Comparison of ENCODE assay signal across 23 cellular contexts in the genomic region with DNA sequence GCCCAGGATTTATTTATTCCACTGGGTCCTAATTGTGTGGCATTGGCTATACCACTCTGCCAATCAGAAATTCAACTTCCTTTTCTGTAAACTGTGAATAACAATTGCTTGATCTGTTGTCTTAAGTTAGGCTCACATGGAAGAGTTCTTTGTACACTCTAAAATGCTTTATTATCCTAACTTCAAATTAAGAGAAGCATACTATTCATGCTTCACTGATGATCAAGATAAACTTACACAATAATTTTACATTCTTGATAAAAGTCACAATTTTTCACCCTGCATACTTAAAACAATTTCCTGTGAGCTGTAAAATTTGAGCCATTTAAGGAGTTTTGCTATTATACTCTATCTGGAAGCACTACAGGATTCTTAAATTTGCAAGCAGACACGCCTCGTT.
"Had no signal": no experiment of that assay in that cellular context is flagged by ENCODE, and none has a peak within 500 bp of the region (broad histone marks: within the 10 kb centered on the region; RNA-seq: fewer than 3 reads in every experiment).

No MANE protein-coding gene starts in this region.

- H3K27me3 ChIP-seq: adrenal gland, breast epithelium had no signal

- H3K4me1 ChIP-seq: adrenal gland, breast epithelium had no signal

- H3K27ac ChIP-seq: adrenal gland, breast epithelium, SK-N-MC, WERI-Rb-1 had no signal

- H3K36me3 ChIP-seq: adrenal gland, breast epithelium, WERI-Rb-1 had no signal

- H3K9me3 ChIP-seq: adrenal gland, breast epithelium had no signal

- DNase-seq: activated CD4-positive, alpha-beta T cell treated with anti-CD3 and anti-CD28 coated beads for 36 hours; activated CD4-positive, alpha-beta T cell treated with anti-CD3 and anti-CD28 coated beads, Interleukin-2, amount 50 U/mL, for 1 hour; activated CD8-positive, alpha-beta memory T cell treated with anti-CD3 and anti-CD28 coated beads, Interleukin-2, amount 50 U/mL, for 4 hours; activated CD8-positive, alpha-beta T cell treated with anti-CD3 and anti-CD28 coated beads for 36 hours; activated gamma-delta T cell treated with Interleukin-2 at 50 U/mL for 16 hours; activated naive CD4-positive, alpha-beta T cell treated with anti-CD3 and anti-CD28 coated beads, Interleukin-2, amount 10 ng/mL, durations not matched to agents 7 days and 5 days; activated naive CD8-positive, alpha-beta T cell treated with anti-CD3 and anti-CD28 coated beads for 36 hours; activated T-cell treated with anti-CD3 and anti-CD28 coated beads, Interleukin-2, amount 50 U/mL, for 72 hours; adrenal gland; aorta; caudate nucleus; NCI-H1092; NCI-H1694; NCI-H2029 treated with DMSO at 0.1 percent for 48 hours; NK-92 treated with Interleukin-12 subunit alpha and Interleukin-12 subunit beta, amount 100 ng/mL, for 24 hours; OCI-M1; RPMI8226; T-helper 1 cell; WERI-Rb-1 had no signal

- H3K4me3 ChIP-seq: adrenal gland, breast epithelium, SK-N-MC had no signal

- ATAC-seq: activated CD4-positive, alpha-beta T cell treated with anti-CD3 and anti-CD28 coated beads for 36 hours; activated CD8-positive, alpha-beta T cell treated with anti-CD3 and anti-CD28 coated beads for 36 hours; activated T-cell treated with anti-CD3 and anti-CD28 coated beads, Interleukin-2, amount 50 U/mL, for 72 hours; Panc1; Right ventricle myocardium inferior had no signal
